Comparison of ENCODE assay signal across 17 cellular contexts in the genomic region with DNA sequence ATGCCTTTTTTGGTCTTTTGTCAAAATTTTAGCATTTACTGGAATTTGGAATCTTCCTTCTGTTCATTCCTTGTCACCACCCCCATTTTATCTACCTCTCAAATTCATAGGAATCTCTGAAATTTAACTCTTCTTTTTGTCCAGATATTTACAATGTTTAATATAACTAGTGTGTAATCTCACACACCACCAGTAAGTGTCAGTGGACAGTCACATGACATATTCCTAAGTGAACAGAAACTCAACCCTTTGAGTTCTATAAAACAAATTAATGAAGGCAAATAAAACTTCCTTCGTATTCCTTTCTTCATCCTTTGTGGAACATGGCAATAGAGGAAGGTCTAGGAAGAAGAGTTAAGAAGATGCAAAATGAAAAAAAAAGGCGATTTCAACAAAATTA. TPM values are rescaled to one million over a fixed set of nuclear protein-coding genes. Genes with fewer than 3 reads are reported as not detected.
DNase-seq lines count a peak whose midpoint lies in the region; ATAC-seq, FAIRE-seq and TF ChIP-seq lines count a peak whose summit lies in the region.
"Had no signal": no experiment of that assay in that cellular context is flagged by ENCODE, and none has a peak within 500 bp of the region (broad histone marks: within the 10 kb centered on the region; RNA-seq: fewer than 3 reads in every experiment).

No MANE protein-coding gene starts in this region.

- peaks cover 3% of the 10 kb centered on the region for H3K27me3 Mint-ChIP-seq in endothelial cell (ENCODE audit: unreplicated experiment)
- no peaks in the 10 kb centered on the region for H3K27me3 Mint-ChIP-seq in osteocyte (ENCODE audit: unreplicated experiment)
- H3K27me3 Mint-ChIP-seq: activated CD8-positive, alpha-beta T cell treated with anti-CD3 and anti-CD28 coated beads for 36 hours had no signal

- H3K4me3 Mint-ChIP-seq in endothelial cell (ENCODE audit: unreplicated experiment) (peak overlapping the region; percentile 10), osteocyte (ENCODE audit: unreplicated experiment) (no peak overlapping the region)
- H3K4me3 Mint-ChIP-seq: activated CD8-positive, alpha-beta T cell treated with anti-CD3 and anti-CD28 coated beads for 36 hours; activated T-helper 1 cell treated with anti-CD3 and anti-CD28 coated beads, Interleukin-12 subunit alpha, Interleukin-12 subunit beta, Interleukin-2, Interleukin-4 antibody, amounts not matched to agents 30 ng/mL and 10 ng/mL and 1 ng/mL, durations not matched to agents 14 hours and 24 hours and 36 hours; immature natural killer cell had no signal

- DNase-seq in H54 (ENCODE audit: insufficient read length, low spot score) (no peak), OCI-M1 (lab: John Stamatoyannopoulos, UW) (peak; percentile 49), endothelial cell (ENCODE audit: low spot score) (no peak), osteocyte (ENCODE audit: extremely low spot score, unreplicated experiment) (no peak), SKM-1 treated with dmso at 0.1 percent for 144 hours (lab: John Stamatoyannopoulos, UW; ENCODE audit: unreplicated experiment) (no peak)
- DNase-seq: activated CD8-positive, alpha-beta T cell treated with anti-CD3 and anti-CD28 coated beads for 36 hours; caudate nucleus; GDM1; immature natural killer cell; NCI-H1092; stimulated activated CD4-positive, alpha-beta T cell treated with anti-CD3 and anti-CD28 coated beads, Interleukin-4, amount 100 ng/mL, for 1 hour; stimulated activated CD8-positive, alpha-beta memory T cell treated with anti-CD3 and anti-CD28 coated beads, Interleukin-4, amount 100 ng/mL, for 48 hours; testis had no signal

- peak; percentile 20 for FAIRE-seq in H54 (lab: Jason Lieb, UNC)
- FAIRE-seq: TTC549 had no signal

- H3K36me3 Mint-ChIP-seq in endothelial cell (ENCODE audit: low read depth, unreplicated experiment) = peaks cover 7% of the 10 kb centered on the region
- H3K36me3 Mint-ChIP-seq in osteocyte (ENCODE audit: unreplicated experiment) = peaks cover 19% of the 10 kb centered on the region

- TF ChIP-seq CTCF in endothelial cell (IDR thresholded peaks at IDR 0.05; ENCODE audit: unreplicated experiment) (no peak), osteocyte (IDR thresholded peaks at IDR 0.05) (peak; percentile 20)

- peaks cover 74% of the 10 kb centered on the region for H3K4me1 Mint-ChIP-seq in endothelial cell (ENCODE audit: unreplicated experiment)
- peaks cover 31% of the 10 kb centered on the region for H3K4me1 Mint-ChIP-seq in osteocyte (ENCODE audit: unreplicated experiment)

- H3K27ac Mint-ChIP-seq in endothelial cell (ENCODE audit: unreplicated experiment) (peak overlapping the region; percentile 26), osteocyte (ENCODE audit: unreplicated experiment) (no peak overlapping the region)
- H3K27ac Mint-ChIP-seq: activated CD8-positive, alpha-beta T cell treated with anti-CD3 and anti-CD28 coated beads for 36 hours; activated T-helper 1 cell treated with anti-CD3 and anti-CD28 coated beads, Interleukin-12 subunit alpha, Interleukin-12 subunit beta, Interleukin-2, Interleukin-4 antibody, amounts not matched to agents 30 ng/mL and 10 ng/mL and 1 ng/mL, durations not matched to agents 14 hours and 24 hours and 36 hours had no signal

- TF ChIP-seq POLR2A in H54 (IDR thresholded peaks at IDR 0.05; ENCODE audit: low read depth, low read length) = no peak

- ATAC-seq in GM21619 (IDR thresholded peaks at IDR 0.05; ENCODE audit: unreplicated experiment) (no peak), HG03354 (IDR thresholded peaks at IDR 0.05; ENCODE audit: poor library complexity, severe bottlenecking, unreplicated experiment) (no peak)
- ATAC-seq: activated CD8-positive, alpha-beta T cell treated with anti-CD3 and anti-CD28 coated beads for 36 hours had no signal

- H3K9me3 Mint-ChIP-seq in endothelial cell (ENCODE audit: unreplicated experiment) (no peaks in the 10 kb centered on the region), osteocyte (ENCODE audit: unreplicated experiment) (no peaks in the 10 kb centered on the region)
- H3K9me3 Mint-ChIP-seq: activated CD8-positive, alpha-beta T cell treated with anti-CD3 and anti-CD28 coated beads for 36 hours; activated T-helper 1 cell treated with anti-CD3 and anti-CD28 coated beads, Interleukin-12 subunit alpha, Interleukin-12 subunit beta, Interleukin-2, Interleukin-4 antibody, amounts not matched to agents 30 ng/mL and 10 ng/mL and 1 ng/mL, durations not matched to agents 14 hours and 24 hours and 36 hours; immature natural killer cell had no signal

RNA-seq across cellular contexts. Expression of gene ATF7, which starts 26.6 kb away (rescaled TPM):
- total RNA-seq in endothelial cell (ENCODE audit: unreplicated experiment) (63.3 TPM), osteocyte (46.6 and 50.0 TPM in 2 replicates)
